8 cellular contexts compared by ENCODE assay signal in the genomic region with DNA sequence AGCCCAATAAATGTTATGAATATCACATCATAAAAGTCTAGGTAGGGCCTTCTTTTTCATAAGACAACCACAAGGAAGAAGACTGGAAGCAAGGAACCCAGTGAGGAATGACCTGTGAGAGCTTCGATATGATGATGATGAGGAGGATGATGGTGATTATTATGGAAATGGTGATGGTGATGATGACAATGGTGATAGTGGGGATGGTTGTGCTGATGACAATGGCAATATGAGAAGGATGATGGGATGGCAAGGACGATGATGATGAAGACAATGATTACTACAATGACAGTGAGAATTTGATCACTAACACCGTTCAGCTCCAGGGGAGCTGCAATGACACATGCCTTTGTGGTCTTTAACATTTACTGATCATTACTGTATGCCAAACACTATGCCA.
"Had no signal": no experiment of that assay in that cellular context is flagged by ENCODE, and none has a peak within 500 bp of the region (broad histone marks: within the 10 kb centered on the region; RNA-seq: fewer than 3 reads in every experiment).

No MANE protein-coding gene starts in this region.

- ATAC-seq: GM12878 had no signal

- FAIRE-seq: G401.6, GM12878, GM12891, GM12892, GM18507, GM19239 had no signal

- H3K4me3 ChIP-seq: GM12878 had no signal

- DNase-seq: GDM1, GF-D8 had no signal
